ENCODE assay signal across 1 cellular context in genomic region chr6:49406241-49406970, GRCh38.
TF ChIP-seq lines count a peak whose summit lies in the region.

No MANE protein-coding gene starts in this region.

TF ChIP-seq in GM23338, 12 proteins besides CTCF, POLR2A, EP300 and RAD21:
- TF ChIP-seq REST (IDR thresholded peaks at IDR 0.05; ENCODE audit: unreplicated experiment), result no peak
- TF ChIP-seq STAT1 (IDR thresholded peaks at IDR 0.05; ENCODE audit: unreplicated experiment), result no peak
- TF ChIP-seq EZH2phosphoT487 (IDR thresholded peaks at IDR 0.05; ENCODE audit: unreplicated experiment), result no peak
- no peak for TF ChIP-seq POLR2AphosphoS5 (IDR thresholded peaks at IDR 0.05; ENCODE audit: low read depth)
- no peak for TF ChIP-seq CREB1 (CRISPR knock-in tag; IDR thresholded peaks at IDR 0.05; ENCODE audit: low read depth)
- TF ChIP-seq ETS1 (IDR thresholded peaks at IDR 0.05), result no peak
- no peak for TF ChIP-seq ZNF462 (CRISPR knock-in tag; IDR thresholded peaks at IDR 0.05)
- TF ChIP-seq ZNF114 (CRISPR knock-in tag; IDR thresholded peaks at IDR 0.05), result no peak
- TF ChIP-seq EZH2 (IDR thresholded peaks at IDR 0.05; ENCODE audit: low read depth, unreplicated experiment), result no peak
- no peak for TF ChIP-seq JUNB (IDR thresholded peaks at IDR 0.05; ENCODE audit: unreplicated experiment)
